Comparison of ENCODE assay signal across 17 cellular contexts in the genomic region with DNA sequence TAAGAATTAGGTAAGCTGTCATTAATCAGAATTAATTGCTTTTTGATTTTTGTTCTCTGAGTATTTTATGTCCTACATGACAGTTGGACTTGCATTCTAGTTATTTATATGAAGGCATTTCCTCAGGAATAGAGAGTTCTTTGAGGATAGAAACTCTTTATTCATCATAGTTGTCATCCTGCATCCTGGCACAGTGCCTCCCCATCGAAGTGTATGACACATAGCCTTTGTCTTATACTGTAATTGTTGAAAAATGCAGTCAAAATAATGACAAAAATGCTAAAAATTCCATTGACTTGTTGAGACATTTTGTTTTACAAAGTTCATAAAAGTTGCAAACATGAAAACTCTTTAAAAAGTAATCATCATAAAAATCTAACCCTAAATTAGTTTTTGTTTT. TPM values are rescaled to one million over a fixed set of nuclear protein-coding genes. Genes with fewer than 3 reads are reported as not detected.
DNase-seq lines count a peak whose midpoint lies in the region; ATAC-seq, FAIRE-seq and TF ChIP-seq lines count a peak whose summit lies in the region.
"Had no signal": no experiment of that assay in that cellular context is flagged by ENCODE, and none has a peak within 500 bp of the region (broad histone marks: within the 10 kb centered on the region; RNA-seq: fewer than 3 reads in every experiment).

No MANE protein-coding gene starts in this region.

- TF ChIP-seq POLR2A in GM12892 (IDR thresholded peaks at IDR 0.05; ENCODE audit: low read depth, low read length), result no peak

- DNase-seq in GM04503 (ENCODE audit: low read depth) (peak; percentile 72), RWPE2 (ENCODE audit: low spot score) (peak; percentile 73), epithelial cell of esophagus (ENCODE audit: low read depth) (peak; percentile 63), osteoblast (ENCODE audit: insufficient read length, low spot score, missing footprints) (no peak), SKM-1 treated with dmso at 0.1 percent for 144 hours (lab: John Stamatoyannopoulos, UW; ENCODE audit: unreplicated experiment) (no peak), GM12892 (ENCODE audit: insufficient read length) (no peak), NCI-H1105 (lab: John Stamatoyannopoulos, UW) (no peak), BE2C (no peak)
- DNase-seq: activated CD8-positive, alpha-beta memory T cell treated with anti-CD3 and anti-CD28 coated beads, Interleukin-2, amount 10 ng/mL, durations not matched to agents 7 days and 5 days; left ventricle myocardium inferior; naive thymus-derived CD4-positive, alpha-beta T cell; NCI-H345; retina; thyroid gland; WERI-Rb-1 had no signal

- H3K27me3 ChIP-seq in RWPE2 (ENCODE audit: insufficient read depth, poor library complexity, severe bottlenecking) (no peaks in the 10 kb centered on the region), osteoblast (ENCODE audit: insufficient read depth, low read length) (no peaks in the 10 kb centered on the region), BE2C (no peaks in the 10 kb centered on the region)
- H3K27me3 ChIP-seq: hepatocyte, thyroid gland had no signal

- no peaks in the 10 kb centered on the region for H3K79me2 ChIP-seq in osteoblast (ENCODE audit: insufficient read depth, low read length)
- H3K79me2 ChIP-seq: hepatocyte had no signal

- H4K20me1 ChIP-seq in osteoblast (ENCODE audit: insufficient read depth, low read length), result no peaks in the 10 kb centered on the region

- H2AFZ ChIP-seq in osteoblast (ENCODE audit: low read length), result no peak overlapping the region
- H2AFZ ChIP-seq: hepatocyte had no signal

- H3K4me3 ChIP-seq in RWPE2 (ENCODE audit: severe bottlenecking) (no peak overlapping the region), epithelial cell of esophagus (ENCODE audit: low read length) (no peak overlapping the region), osteoblast (ENCODE audit: insufficient read depth, low read length) (no peak overlapping the region), BE2C (ENCODE audit: low read depth, low read length) (no peak overlapping the region)
- H3K4me3 ChIP-seq: hepatocyte, left ventricle myocardium inferior, thyroid gland had no signal

- no peak for FAIRE-seq in GM12892 (lab: Jason Lieb, UNC)
- FAIRE-seq: endometrium had no signal

- TF ChIP-seq CTCF in RWPE2 (IDR thresholded peaks at IDR 0.05; ENCODE audit: poor library complexity, severe bottlenecking) (no peak), epithelial cell of esophagus (IDR thresholded peaks at IDR 0.05; ENCODE audit: insufficient read depth, low read depth, low read length, missing control alignments) (no peak), osteoblast (IDR thresholded peaks at IDR 0.05; ENCODE audit: extremely low read depth, low read depth, low read length) (no peak), BE2C (IDR thresholded peaks at IDR 0.05; ENCODE audit: low read depth, low read length) (no peak)

- peak; percentile 72 for ATAC-seq in RWPE2 (ENCODE audit: low read depth)
- ATAC-seq: activated CD8-positive, alpha-beta memory T cell treated with anti-CD3 and anti-CD28 coated beads, Interleukin-2, amount 10 ng/mL, durations not matched to agents 7 days and 5 days; naive thymus-derived CD4-positive, alpha-beta T cell had no signal

- H3K27ac ChIP-seq in RWPE2 (ENCODE audit: poor library complexity, severe bottlenecking), result peak overlapping the region; percentile 76
- no peak overlapping the region for H3K27ac ChIP-seq in osteoblast (ENCODE audit: low read depth, low read length)
- H3K27ac ChIP-seq: hepatocyte, left ventricle myocardium inferior, thyroid gland, WERI-Rb-1 had no signal

- peak overlapping the region; percentile 9 for H3K4me2 ChIP-seq in osteoblast (ENCODE audit: insufficient read depth, low read length)
- H3K4me2 ChIP-seq: hepatocyte had no signal

- H3K9me3 ChIP-seq in RWPE2 (ENCODE audit: severe bottlenecking) (no peaks in the 10 kb centered on the region), osteoblast (ENCODE audit: low read depth, low read length) (no peaks in the 10 kb centered on the region), BE2C (no peaks in the 10 kb centered on the region)
- H3K9me3 ChIP-seq: left ventricle myocardium inferior, thyroid gland had no signal

- H3K4me1 ChIP-seq in RWPE2 (ENCODE audit: insufficient read depth, poor library complexity, severe bottlenecking), result peaks cover 19% of the 10 kb centered on the region
- peaks cover 5% of the 10 kb centered on the region for H3K4me1 ChIP-seq in osteoblast (ENCODE audit: insufficient read depth, low read length)
- no peaks in the 10 kb centered on the region for H3K4me1 ChIP-seq in BE2C
- H3K4me1 ChIP-seq: left ventricle myocardium inferior, thyroid gland had no signal

- H3K36me3 ChIP-seq in RWPE2 (ENCODE audit: low read depth), result no peaks in the 10 kb centered on the region
- H3K36me3 ChIP-seq in osteoblast (ENCODE audit: insufficient read depth, low read length), result no peaks in the 10 kb centered on the region
- no peaks in the 10 kb centered on the region for H3K36me3 ChIP-seq in BE2C
- H3K36me3 ChIP-seq: left ventricle myocardium inferior, thyroid gland, WERI-Rb-1 had no signal

RNA-seq across cellular contexts. Expression of gene CFAP95, which starts 36.5 kb away (rescaled TPM):
- total RNA-seq in osteoblast, result not detected in 2 replicates
- polyA plus RNA-seq in GM12892 (2012; ENCODE audit: missing spikeins), result not detected
- not detected for polyA plus RNA-seq in BE2C (2012; ENCODE audit: insufficient read depth, insufficient read length, low read depth)
- total RNA-seq: hepatocyte; left ventricle myocardium inferior; naive thymus-derived CD4-positive, alpha-beta T cell; thyroid gland had no signal

Comparison
In these comparisons a context has a peak if more than half of its experiments do, and no peak if none do; other contexts are left out.
1. DNase-seq: peak in GM04503 (single experiment), RWPE2 (single experiment) and epithelial cell of esophagus (single experiment); none in osteoblast (single experiment), SKM-1 treated with dmso at 0.1 percent for 144 hours (single experiment), GM12892 (single experiment), NCI-H1105 (single experiment) and BE2C (single experiment).